12 cellular contexts compared by ENCODE assay signal in the genomic region with DNA sequence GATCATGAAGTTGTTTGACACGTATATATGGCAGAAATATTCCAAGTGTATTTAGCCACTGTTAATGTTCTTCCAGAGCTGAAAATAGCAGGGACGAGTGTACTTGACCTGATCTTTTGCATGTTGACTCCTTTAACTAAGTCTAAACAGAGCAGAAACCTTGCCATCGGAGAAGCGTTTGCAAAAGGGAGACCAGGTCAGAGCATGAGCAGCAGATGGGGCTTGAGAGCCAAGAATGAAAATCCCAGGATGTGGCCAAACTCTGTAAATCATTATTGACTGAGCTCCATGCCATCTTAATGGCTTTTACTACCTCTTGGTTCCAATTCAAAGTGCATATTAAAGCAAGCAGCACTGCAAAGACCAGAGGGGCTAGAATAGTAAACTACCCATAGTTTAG. TPM values are rescaled to one million over a fixed set of nuclear protein-coding genes. Genes with fewer than 3 reads are reported as not detected.
A peak's percentile ranks its signal among the peaks of the same experiment; 100 is the strongest.
DNase-seq lines count a peak whose midpoint lies in the region; ATAC-seq and TF ChIP-seq lines count a peak whose summit lies in the region.
"Had no signal": no experiment of that assay in that cellular context is flagged by ENCODE, and none has a peak within 500 bp of the region (broad histone marks: within the 10 kb centered on the region; RNA-seq: fewer than 3 reads in every experiment).

No MANE protein-coding gene starts in this region.

- peaks cover 11% of the 10 kb centered on the region for H3K36me3 Mint-ChIP-seq in WTC11
- H3K36me3 Mint-ChIP-seq: naive thymus-derived CD4-positive, alpha-beta T cell had no signal

- H3K27ac Mint-ChIP-seq in WTC11, result no peak overlapping the region
- H3K27ac Mint-ChIP-seq: naive thymus-derived CD4-positive, alpha-beta T cell had no signal

- H3K4me1 Mint-ChIP-seq in WTC11, result peaks cover 18% of the 10 kb centered on the region

- no peaks in the 10 kb centered on the region for H3K27me3 Mint-ChIP-seq in WTC11 (ENCODE audit: low read depth)

- POLR2A ChIA-PET in WTC11 (lab: Charles Lee), result no interaction called here

- TF ChIP-seq CTCF in AG09309 (IDR thresholded peaks at IDR 0.05; ENCODE audit: control insufficient read depth, insufficient read depth, low read depth, low read length, missing control alignments) (peak; percentile 55), HFF-Myc (IDR thresholded peaks at IDR 0.05; ENCODE audit: low read depth, low read length, missing control alignments) (peak; percentile 43), WTC11 (IDR thresholded peaks at IDR 0.05) (no peak)

- H3K9me3 Mint-ChIP-seq in WTC11, result no peaks in the 10 kb centered on the region

- no peak overlapping the region for H3K4me3 ChIP-seq in AG09309 (ENCODE audit: control insufficient read depth, low read depth, low read length)
- H3K4me3 ChIP-seq in HFF-Myc (replicated peaks; ENCODE audit: low read depth, low read length), result no peak overlapping the region

- no peak for DNase-seq in AG09309 (ENCODE audit: low read depth)
- DNase-seq in HFF-Myc (ENCODE audit: extremely low read depth, low read depth), result peak; percentile 59
- DNase-seq in WTC11 (ENCODE audit: low spot score), result no peak
- DNase-seq in left lobe of liver (ENCODE audit: low spot score), result no peak
- DNase-seq in cortex of kidney (lab: John Stamatoyannopoulos, UW), result no peak
- DNase-seq in cerebellar nuclear complex (lab: John Stamatoyannopoulos, UW), result no peak
- DNase-seq: amygdala; naive thymus-derived CD4-positive, alpha-beta T cell; stimulated activated naive CD8-positive, alpha-beta T cell treated with anti-CD3 and anti-CD28 coated beads, Interleukin-15, Interleukin-2, amounts not matched to agents 100 U/mL and 50 U/mL, for 24 hours; SW 1271 had no signal

- CTCF ChIA-PET in WTC11 (lab: Charles Lee), result interaction anchor here (1.0 to 1.5 kb wide), 2 partner anchors 132 to 503 kb away, joined by 4 to 8 read pairs; no protein-coding TSS in a partner anchor

- H3K4me3 Mint-ChIP-seq in WTC11, result no peak overlapping the region
- H3K4me3 Mint-ChIP-seq: naive thymus-derived CD4-positive, alpha-beta T cell had no signal

- ATAC-seq in WTC11, result peak; percentile 76
- ATAC-seq in left lobe of liver, result peak; percentile 96
- no peak for ATAC-seq in GM19395 (IDR thresholded peaks at IDR 0.05; ENCODE audit: unreplicated experiment)
- ATAC-seq in HG02798 (IDR thresholded peaks at IDR 0.05; ENCODE audit: poor library complexity, unreplicated experiment), result no peak
- ATAC-seq: naive thymus-derived CD4-positive, alpha-beta T cell; stimulated activated naive CD8-positive, alpha-beta T cell treated with anti-CD3 and anti-CD28 coated beads, Interleukin-15, Interleukin-2, amounts not matched to agents 100 U/mL and 50 U/mL, for 24 hours had no signal

TF ChIP-seq in WTC11, 78 proteins besides CTCF, POLR2A, EP300 and RAD21:
- TF ChIP-seq, protein P1, sequence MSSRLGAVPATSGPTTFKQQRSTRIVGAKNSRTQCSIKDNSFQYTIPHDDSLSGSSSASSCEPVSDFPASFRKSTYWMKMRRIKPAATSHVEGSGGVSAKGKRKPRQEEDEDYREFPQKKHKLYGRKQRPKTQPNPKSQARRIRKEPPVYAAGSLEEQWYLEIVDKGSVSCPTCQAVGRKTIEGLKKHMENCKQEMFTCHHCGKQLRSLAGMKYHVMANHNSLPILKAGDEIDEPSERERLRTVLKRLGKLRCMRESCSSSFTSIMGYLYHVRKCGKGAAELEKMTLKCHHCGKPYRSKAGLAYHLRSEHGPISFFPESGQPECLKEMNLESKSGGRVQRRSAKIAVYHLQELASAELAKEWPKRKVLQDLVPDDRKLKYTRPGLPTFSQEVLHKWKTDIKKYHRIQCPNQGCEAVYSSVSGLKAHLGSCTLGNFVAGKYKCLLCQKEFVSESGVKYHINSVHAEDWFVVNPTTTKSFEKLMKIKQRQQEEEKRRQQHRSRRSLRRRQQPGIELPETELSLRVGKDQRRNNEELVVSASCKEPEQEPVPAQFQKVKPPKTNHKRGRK (CRISPR knock-in tag; IDR thresholded peaks at IDR 0.05; ENCODE audit: borderline replicate concordance), result no peak
- TF ChIP-seq JAZF1 (CRISPR knock-in tag; IDR thresholded peaks at IDR 0.05), result no peak
- no peak for TF ChIP-seq ZNF232 (CRISPR knock-in tag; IDR thresholded peaks at IDR 0.05)
- TF ChIP-seq, protein P2, sequence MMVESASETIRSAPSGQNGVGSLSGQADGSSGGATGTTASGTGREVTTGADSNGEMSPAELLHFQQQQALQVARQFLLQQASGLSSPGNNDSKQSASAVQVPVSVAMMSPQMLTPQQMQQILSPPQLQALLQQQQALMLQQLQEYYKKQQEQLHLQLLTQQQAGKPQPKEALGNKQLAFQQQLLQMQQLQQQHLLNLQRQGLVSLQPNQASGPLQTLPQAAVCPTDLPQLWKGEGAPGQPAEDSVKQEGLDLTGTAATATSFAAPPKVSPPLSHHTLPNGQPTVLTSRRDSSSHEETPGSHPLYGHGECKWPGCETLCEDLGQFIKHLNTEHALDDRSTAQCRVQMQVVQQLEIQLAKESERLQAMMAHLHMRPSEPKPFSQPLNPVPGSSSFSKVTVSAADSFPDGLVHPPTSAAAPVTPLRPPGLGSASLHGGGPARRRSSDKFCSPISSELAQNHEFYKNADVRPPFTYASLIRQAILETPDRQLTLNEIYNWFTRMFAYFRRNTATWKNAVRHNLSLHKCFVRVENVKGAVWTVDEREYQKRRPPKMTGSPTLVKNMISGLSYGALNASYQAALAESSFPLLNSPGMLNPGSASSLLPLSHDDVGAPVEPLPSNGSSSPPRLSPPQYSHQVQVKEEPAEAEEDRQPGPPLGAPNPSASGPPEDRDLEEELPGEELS (CRISPR knock-in tag; IDR thresholded peaks at IDR 0.05), result no peak
- TF ChIP-seq ELF4 (CRISPR knock-in tag; IDR thresholded peaks at IDR 0.05; ENCODE audit: low read depth), result no peak
- TF ChIP-seq ZNF423 (CRISPR knock-in tag; IDR thresholded peaks at IDR 0.05), result no peak
- no peak for TF ChIP-seq ZNF317 (CRISPR knock-in tag; IDR thresholded peaks at IDR 0.05; ENCODE audit: borderline replicate concordance, low read depth)
- TF ChIP-seq, protein P3, sequence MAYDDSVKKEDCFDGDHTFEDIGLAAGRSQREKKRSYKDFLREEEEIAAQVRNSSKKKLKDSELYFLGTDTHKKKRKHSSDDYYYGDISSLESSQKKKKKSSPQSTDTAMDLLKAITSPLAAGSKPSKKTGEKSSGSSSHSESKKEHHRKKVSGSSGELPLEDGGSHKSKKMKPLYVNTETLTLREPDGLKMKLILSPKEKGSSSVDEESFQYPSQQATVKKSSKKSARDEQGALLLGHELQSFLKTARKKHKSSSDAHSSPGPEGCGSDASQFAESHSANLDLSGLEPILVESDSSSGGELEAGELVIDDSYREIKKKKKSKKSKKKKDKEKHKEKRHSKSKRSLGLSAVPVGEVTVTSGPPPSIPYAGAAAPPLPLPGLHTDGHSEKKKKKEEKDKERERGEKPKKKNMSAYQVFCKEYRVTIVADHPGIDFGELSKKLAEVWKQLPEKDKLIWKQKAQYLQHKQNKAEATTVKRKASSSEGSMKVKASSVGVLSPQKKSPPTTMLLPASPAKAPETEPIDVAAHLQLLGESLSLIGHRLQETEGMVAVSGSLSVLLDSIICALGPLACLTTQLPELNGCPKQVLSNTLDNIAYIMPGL (CRISPR knock-in tag; IDR thresholded peaks at IDR 0.05), result no peak
- no peak for TF ChIP-seq ETV6 (CRISPR knock-in tag; IDR thresholded peaks at IDR 0.05)
- TF ChIP-seq GRHL2 (CRISPR knock-in tag; IDR thresholded peaks at IDR 0.05; ENCODE audit: insufficient replicate concordance, severe bottlenecking), result no peak
- TF ChIP-seq, protein P4, sequence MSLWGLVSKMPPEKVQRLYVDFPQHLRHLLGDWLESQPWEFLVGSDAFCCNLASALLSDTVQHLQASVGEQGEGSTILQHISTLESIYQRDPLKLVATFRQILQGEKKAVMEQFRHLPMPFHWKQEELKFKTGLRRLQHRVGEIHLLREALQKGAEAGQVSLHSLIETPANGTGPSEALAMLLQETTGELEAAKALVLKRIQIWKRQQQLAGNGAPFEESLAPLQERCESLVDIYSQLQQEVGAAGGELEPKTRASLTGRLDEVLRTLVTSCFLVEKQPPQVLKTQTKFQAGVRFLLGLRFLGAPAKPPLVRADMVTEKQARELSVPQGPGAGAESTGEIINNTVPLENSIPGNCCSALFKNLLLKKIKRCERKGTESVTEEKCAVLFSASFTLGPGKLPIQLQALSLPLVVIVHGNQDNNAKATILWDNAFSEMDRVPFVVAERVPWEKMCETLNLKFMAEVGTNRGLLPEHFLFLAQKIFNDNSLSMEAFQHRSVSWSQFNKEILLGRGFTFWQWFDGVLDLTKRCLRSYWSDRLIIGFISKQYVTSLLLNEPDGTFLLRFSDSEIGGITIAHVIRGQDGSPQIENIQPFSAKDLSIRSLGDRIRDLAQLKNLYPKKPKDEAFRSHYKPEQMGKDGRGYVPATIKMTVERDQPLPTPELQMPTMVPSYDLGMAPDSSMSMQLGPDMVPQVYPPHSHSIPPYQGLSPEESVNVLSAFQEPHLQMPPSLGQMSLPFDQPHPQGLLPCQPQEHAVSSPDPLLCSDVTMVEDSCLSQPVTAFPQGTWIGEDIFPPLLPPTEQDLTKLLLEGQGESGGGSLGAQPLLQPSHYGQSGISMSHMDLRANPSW (CRISPR knock-in tag; conservative IDR thresholded peaks at IDR 0.05; ENCODE audit: low read depth), result no peak
- no peak for TF ChIP-seq FOXJ3 (CRISPR knock-in tag; IDR thresholded peaks at IDR 0.05; ENCODE audit: borderline replicate concordance)
- TF ChIP-seq GTF2I (CRISPR knock-in tag; conservative IDR thresholded peaks at IDR 0.05), result no peak
- TF ChIP-seq RELA (CRISPR knock-in tag; IDR thresholded peaks at IDR 0.05; ENCODE audit: borderline replicate concordance), result no peak
- TF ChIP-seq ZNF219 (CRISPR knock-in tag; IDR thresholded peaks at IDR 0.05; ENCODE audit: borderline replicate concordance), result no peak
- TF ChIP-seq NFYB (CRISPR knock-in tag; conservative IDR thresholded peaks at IDR 0.05; ENCODE audit: low read depth), result no peak
- TF ChIP-seq, protein P5, sequence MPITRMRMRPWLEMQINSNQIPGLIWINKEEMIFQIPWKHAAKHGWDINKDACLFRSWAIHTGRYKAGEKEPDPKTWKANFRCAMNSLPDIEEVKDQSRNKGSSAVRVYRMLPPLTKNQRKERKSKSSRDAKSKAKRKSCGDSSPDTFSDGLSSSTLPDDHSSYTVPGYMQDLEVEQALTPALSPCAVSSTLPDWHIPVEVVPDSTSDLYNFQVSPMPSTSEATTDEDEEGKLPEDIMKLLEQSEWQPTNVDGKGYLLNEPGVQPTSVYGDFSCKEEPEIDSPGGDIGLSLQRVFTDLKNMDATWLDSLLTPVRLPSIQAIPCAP (CRISPR knock-in tag; IDR thresholded peaks at IDR 0.05), result no peak
TF ChIP-seq in WTC11: peak in this region for 0.

RNA-seq across cellular contexts. Expression of a gene that starts 55.5 kb away (rescaled TPM):
- total RNA-seq in WTC11 (2021) (not detected in 3 replicates), left lobe of liver (not detected)
- total RNA-seq: naive thymus-derived CD4-positive, alpha-beta T cell had no signal

Comparison
In these comparisons a context has a peak if more than half of its experiments do, and no peak if none do; other contexts are left out.
1. ATAC-seq: peak in WTC11 (single experiment) and left lobe of liver (single experiment); none in GM19395 (single experiment) and HG02798 (single experiment).